ENCODE assay signal across 1 cellular context in the genomic region with DNA sequence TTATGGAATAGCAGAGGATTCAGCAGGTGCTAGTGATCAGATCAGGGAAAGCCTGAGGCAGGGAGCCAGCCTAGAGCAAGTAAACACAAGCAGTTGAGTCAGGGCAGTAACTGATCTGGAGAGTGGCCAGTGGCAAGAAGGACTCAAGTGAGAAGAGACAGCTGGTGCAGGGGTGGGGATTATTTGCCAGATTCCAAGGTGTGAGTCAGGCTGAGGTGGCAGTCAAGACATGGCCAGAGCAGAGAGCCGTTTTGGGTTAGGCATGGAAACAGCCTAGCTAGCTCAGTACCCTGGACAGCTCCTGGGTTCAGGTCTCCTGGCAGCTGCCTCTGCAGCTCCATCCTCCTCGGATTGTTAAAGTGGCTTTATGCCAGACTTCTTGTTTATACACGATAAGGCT.
A peak's percentile ranks its signal among the peaks of the same experiment; 100 is the strongest.
TF ChIP-seq lines count a peak whose summit lies in the region.

No MANE protein-coding gene starts in this region.

TF ChIP-seq in HepG2, 621 proteins besides CTCF, POLR2A, EP300 and RAD21 (continued from another document and continues in another):
- TF ChIP-seq, protein P1, sequence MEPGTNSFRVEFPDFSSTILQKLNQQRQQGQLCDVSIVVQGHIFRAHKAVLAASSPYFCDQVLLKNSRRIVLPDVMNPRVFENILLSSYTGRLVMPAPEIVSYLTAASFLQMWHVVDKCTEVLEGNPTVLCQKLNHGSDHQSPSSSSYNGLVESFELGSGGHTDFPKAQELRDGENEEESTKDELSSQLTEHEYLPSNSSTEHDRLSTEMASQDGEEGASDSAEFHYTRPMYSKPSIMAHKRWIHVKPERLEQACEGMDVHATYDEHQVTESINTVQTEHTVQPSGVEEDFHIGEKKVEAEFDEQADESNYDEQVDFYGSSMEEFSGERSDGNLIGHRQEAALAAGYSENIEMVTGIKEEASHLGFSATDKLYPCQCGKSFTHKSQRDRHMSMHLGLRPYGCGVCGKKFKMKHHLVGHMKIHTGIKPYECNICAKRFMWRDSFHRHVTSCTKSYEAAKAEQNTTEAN (CRISPR knock-in tag; conservative IDR thresholded peaks at IDR 0.05) = 0 out of 2 replicates have a peak, but pooled peaks have one; percentile 48
- TF ChIP-seq TGIF2 (CRISPR knock-in tag; IDR thresholded peaks at IDR 0.05) (peak; percentile 61; the same call in 1 of the 2 replicates), CCDC6 (CRISPR knock-in tag; IDR thresholded peaks at IDR 0.05) (no peak), ZIK1 (CRISPR knock-in tag; IDR thresholded peaks at IDR 0.05; ENCODE audit: borderline replicate concordance, low read depth) (no peak), ZSCAN9 (CRISPR knock-in tag; IDR thresholded peaks at IDR 0.05; ENCODE audit: borderline replicate concordance) (peak; percentile 91), ZNF292 (CRISPR knock-in tag; IDR thresholded peaks at IDR 0.05; ENCODE audit: borderline replicate concordance, low read depth) (peak; percentile 51; the same call in 1 of the 2 replicates), TBX3 (IDR thresholded peaks at IDR 0.05; ENCODE audit: borderline replicate concordance) (no peak), ZBTB21 (CRISPR knock-in tag; IDR thresholded peaks at IDR 0.05) (no peak), ZNF563 (CRISPR knock-in tag; IDR thresholded peaks at IDR 0.05) (no peak), ZNF343 (CRISPR knock-in tag; IDR thresholded peaks at IDR 0.05) (no peak), ZNF841 (CRISPR knock-in tag; IDR thresholded peaks at IDR 0.05; ENCODE audit: borderline replicate concordance) (peak; percentile 38; the same call in 1 of the 2 replicates), NR2F2 (IDR thresholded peaks at IDR 0.05; ENCODE audit: borderline replicate concordance, low read depth) (no peak), NFYC (CRISPR knock-in tag; IDR thresholded peaks at IDR 0.05) (no peak), NCOA1 (CRISPR knock-in tag; IDR thresholded peaks at IDR 0.05) (no peak), PAX8 (CRISPR knock-in tag; IDR thresholded peaks at IDR 0.05; ENCODE audit: borderline replicate concordance) (no peak), SP1 (IDR thresholded peaks at IDR 0.05) (no peak), SP1 (CRISPR knock-in tag; IDR thresholded peaks at IDR 0.05) (no peak), FOXJ3 (CRISPR knock-in tag; IDR thresholded peaks at IDR 0.05; ENCODE audit: borderline replicate concordance) (no peak), CCAR2 (optimal IDR thresholded peaks at IDR 0.05; ENCODE audit: low read depth, low read length) (no peak), MYC (CRISPR knock-in tag; IDR thresholded peaks at IDR 0.05; ENCODE audit: borderline replicate concordance) (no peak), CHD4 (IDR thresholded peaks at IDR 0.05; ENCODE audit: borderline replicate concordance, low read length) (no peak), ZFYVE20 (CRISPR knock-in tag; IDR thresholded peaks at IDR 0.05; ENCODE audit: borderline replicate concordance, low read depth) (0 out of 2 replicates have a peak, but pooled peaks have one; percentile 74), ZNF329 (CRISPR knock-in tag; IDR thresholded peaks at IDR 0.05; ENCODE audit: low read depth) (peak; percentile 79; the same call in 1 of the 2 replicates), ZNF180 (CRISPR knock-in tag; IDR thresholded peaks at IDR 0.05; ENCODE audit: borderline replicate concordance, low read depth) (no peak), BRCA1 (CRISPR knock-in tag; IDR thresholded peaks at IDR 0.05) (no peak), KDM4B (CRISPR knock-in tag; IDR thresholded peaks at IDR 0.05) (0 out of 2 replicates have a peak, but pooled peaks have one; percentile 65), STAT5B (CRISPR knock-in tag; IDR thresholded peaks at IDR 0.05) (peak; percentile 88; the same call in 1 of the 2 replicates), ZNF773 (CRISPR knock-in tag; IDR thresholded peaks at IDR 0.05; ENCODE audit: borderline replicate concordance) (peak; percentile 90; the same call in 1 of the 2 replicates), SMARCC2 (IDR thresholded peaks at IDR 0.05) (no peak), PAWR (CRISPR knock-in tag; IDR thresholded peaks at IDR 0.05; ENCODE audit: borderline replicate concordance) (no peak)
- TF ChIP-seq, protein P2, sequence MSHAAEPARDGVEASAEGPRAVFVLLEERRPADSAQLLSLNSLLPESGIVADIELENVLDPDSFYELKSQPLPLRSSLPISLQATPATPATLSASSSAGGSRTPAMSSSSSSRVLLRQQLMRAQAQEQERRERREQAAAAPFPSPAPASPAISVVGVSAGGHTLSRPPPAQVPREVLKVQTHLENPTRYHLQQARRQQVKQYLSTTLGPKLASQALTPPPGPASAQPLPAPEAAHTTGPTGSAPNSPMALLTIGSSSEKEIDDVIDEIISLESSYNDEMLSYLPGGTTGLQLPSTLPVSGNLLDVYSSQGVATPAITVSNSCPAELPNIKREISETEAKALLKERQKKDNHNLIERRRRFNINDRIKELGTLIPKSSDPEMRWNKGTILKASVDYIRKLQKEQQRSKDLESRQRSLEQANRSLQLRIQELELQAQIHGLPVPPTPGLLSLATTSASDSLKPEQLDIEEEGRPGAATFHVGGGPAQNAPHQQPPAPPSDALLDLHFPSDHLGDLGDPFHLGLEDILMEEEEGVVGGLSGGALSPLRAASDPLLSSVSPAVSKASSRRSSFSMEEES (CRISPR knock-in tag; IDR thresholded peaks at IDR 0.05) = peak; percentile 68; the same call in 1 of the 2 replicates
- TF ChIP-seq, protein P3, sequence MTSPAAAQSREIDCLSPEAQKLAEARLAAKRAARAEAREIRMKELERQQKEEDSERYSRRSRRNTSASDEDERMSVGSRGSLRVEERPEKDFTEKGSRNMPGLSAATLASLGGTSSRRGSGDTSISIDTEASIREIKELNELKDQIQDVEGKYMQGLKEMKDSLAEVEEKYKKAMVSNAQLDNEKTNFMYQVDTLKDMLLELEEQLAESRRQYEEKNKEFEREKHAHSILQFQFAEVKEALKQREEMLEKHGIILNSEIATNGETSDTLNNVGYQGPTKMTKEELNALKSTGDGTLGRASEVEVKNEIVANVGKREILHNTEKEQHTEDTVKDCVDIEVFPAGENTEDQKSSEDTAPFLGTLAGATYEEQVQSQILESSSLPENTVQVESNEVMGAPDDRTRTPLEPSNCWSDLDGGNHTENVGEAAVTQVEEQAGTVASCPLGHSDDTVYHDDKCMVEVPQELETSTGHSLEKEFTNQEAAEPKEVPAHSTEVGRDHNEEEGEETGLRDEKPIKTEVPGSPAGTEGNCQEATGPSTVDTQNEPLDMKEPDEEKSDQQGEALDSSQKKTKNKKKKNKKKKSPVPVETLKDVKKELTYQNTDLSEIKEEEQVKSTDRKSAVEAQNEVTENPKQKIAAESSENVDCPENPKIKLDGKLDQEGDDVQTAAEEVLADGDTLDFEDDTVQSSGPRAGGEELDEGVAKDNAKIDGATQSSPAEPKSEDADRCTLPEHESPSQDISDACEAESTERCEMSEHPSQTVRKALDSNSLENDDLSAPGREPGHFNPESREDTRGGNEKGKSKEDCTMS (CRISPR knock-in tag; conservative IDR thresholded peaks at IDR 0.05) = peak; percentile 79; the same call in 1 of the 2 replicates
- TF ChIP-seq, protein P4, sequence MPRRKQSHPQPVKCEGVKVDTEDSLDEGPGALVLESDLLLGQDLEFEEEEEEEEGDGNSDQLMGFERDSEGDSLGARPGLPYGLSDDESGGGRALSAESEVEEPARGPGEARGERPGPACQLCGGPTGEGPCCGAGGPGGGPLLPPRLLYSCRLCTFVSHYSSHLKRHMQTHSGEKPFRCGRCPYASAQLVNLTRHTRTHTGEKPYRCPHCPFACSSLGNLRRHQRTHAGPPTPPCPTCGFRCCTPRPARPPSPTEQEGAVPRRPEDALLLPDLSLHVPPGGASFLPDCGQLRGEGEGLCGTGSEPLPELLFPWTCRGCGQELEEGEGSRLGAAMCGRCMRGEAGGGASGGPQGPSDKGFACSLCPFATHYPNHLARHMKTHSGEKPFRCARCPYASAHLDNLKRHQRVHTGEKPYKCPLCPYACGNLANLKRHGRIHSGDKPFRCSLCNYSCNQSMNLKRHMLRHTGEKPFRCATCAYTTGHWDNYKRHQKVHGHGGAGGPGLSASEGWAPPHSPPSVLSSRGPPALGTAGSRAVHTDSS (CRISPR knock-in tag; conservative IDR thresholded peaks at IDR 0.05) = no peak
- TF ChIP-seq, protein P5, sequence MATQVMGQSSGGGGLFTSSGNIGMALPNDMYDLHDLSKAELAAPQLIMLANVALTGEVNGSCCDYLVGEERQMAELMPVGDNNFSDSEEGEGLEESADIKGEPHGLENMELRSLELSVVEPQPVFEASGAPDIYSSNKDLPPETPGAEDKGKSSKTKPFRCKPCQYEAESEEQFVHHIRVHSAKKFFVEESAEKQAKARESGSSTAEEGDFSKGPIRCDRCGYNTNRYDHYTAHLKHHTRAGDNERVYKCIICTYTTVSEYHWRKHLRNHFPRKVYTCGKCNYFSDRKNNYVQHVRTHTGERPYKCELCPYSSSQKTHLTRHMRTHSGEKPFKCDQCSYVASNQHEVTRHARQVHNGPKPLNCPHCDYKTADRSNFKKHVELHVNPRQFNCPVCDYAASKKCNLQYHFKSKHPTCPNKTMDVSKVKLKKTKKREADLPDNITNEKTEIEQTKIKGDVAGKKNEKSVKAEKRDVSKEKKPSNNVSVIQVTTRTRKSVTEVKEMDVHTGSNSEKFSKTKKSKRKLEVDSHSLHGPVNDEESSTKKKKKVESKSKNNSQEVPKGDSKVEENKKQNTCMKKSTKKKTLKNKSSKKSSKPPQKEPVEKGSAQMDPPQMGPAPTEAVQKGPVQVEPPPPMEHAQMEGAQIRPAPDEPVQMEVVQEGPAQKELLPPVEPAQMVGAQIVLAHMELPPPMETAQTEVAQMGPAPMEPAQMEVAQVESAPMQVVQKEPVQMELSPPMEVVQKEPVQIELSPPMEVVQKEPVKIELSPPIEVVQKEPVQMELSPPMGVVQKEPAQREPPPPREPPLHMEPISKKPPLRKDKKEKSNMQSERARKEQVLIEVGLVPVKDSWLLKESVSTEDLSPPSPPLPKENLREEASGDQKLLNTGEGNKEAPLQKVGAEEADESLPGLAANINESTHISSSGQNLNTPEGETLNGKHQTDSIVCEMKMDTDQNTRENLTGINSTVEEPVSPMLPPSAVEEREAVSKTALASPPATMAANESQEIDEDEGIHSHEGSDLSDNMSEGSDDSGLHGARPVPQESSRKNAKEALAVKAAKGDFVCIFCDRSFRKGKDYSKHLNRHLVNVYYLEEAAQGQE (IDR thresholded peaks at IDR 0.05; ENCODE audit: borderline replicate concordance in 1 of 2, low read depth in 1 of 2, low read length in 2 of 2) = peak in 1 of 2 experiments; percentile 100
- TF ChIP-seq, protein P6, sequence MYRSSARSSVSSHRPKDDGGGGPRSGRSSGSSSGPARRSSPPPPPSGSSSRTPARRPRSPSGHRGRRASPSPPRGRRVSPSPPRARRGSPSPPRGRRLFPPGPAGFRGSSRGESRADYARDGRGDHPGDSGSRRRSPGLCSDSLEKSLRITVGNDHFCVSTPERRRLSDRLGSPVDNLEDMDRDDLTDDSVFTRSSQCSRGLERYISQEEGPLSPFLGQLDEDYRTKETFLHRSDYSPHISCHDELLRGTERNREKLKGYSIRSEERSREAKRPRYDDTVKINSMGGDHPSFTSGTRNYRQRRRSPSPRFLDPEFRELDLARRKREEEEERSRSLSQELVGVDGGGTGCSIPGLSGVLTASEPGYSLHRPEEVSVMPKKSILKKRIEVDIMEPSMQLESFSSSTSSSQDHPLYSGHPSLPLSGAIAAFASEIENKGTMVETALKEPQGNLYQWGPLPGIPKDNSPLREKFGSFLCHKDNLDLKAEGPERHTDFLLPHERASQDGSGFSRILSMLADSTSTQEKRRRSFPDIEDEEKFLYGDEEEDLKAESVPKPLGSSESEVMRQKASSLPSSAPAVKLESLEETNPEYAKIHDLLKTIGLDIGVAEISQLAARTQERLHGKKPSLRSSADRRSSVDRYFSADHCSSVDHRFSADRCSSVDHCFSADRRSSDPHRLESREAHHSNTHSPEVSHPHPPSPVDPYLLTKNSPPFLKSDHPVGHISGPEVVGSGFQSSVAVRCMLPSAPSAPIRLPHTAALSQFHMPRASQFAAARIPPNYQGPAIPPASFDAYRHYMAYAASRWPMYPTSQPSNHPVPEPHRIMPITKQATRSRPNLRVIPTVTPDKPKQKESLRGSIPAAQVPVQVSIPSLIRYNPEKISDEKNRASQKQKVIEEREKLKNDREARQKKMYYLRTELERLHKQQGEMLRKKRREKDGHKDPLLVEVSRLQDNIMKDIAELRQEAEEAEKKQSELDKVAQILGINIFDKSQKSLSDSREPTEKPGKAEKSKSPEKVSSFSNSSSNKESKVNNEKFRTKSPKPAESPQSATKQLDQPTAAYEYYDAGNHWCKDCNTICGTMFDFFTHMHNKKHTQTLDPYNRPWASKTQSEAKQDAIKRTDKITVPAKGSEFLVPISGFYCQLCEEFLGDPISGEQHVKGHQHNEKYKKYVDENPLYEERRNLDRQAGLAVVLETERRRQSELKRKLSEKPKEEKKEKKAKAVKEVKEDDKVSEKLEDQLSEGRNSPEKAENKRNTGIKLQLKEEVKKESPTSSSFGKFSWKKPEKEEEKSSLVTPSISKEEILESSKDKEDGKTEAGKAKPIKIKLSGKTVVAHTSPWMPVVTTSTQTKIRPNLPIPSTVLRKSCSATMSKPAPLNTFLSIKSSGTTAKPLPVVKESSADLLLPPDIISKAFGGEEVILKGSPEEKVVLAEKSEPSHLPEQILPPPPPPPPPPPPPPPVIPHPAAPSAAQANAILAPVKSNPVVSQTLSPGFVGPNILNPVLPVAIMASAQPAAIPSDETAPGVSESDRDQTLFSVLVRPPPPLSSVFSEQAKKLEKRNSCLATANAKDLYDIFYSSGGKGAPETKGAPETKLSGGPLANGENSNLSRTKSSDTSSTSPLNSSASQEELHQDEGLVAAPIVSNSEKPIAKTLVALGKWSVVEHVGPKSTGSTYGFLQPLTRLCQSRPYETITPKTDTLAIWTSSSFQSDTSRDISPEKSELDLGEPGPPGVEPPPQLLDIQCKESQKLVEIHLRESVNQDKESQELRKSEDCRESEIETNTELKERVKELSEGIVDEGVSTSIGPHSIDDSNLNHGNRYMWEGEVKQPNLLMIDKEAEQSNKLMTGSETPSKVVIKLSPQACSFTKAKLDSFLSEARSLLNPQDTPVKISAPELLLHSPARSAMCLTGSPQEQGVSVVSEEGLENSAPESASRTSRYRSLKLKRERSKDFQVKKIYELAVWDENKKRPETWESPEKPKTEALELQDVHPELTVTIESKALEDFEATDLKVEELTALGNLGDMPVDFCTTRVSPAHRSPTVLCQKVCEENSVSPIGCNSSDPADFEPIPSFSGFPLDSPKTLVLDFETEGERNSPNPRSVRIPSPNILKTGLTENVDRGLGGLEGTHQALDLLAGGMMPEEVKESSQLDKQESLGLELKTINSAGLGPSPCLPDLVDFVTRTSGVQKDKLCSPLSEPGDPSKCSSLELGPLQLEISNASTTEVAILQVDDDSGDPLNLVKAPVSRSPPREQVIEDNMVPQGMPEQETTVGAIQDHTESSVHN (CRISPR knock-in tag; IDR thresholded peaks at IDR 0.05) = no peak
- TF ChIP-seq, protein P7, sequence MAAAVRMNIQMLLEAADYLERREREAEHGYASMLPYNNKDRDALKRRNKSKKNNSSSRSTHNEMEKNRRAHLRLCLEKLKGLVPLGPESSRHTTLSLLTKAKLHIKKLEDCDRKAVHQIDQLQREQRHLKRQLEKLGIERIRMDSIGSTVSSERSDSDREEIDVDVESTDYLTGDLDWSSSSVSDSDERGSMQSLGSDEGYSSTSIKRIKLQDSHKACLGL (CRISPR knock-in tag; IDR thresholded peaks at IDR 0.05) = no peak
